ENCODE assay signal across 8 cellular contexts in genomic region chr1:55211909-55212308, GRCh38. TPM values are rescaled to one million over a fixed set of nuclear protein-coding genes. Genes with fewer than 3 reads are reported as not detected.
DNase-seq lines count a peak whose midpoint lies in the region; ATAC-seq, FAIRE-seq and TF ChIP-seq lines count a peak whose summit lies in the region.

No MANE protein-coding gene starts in this region.

- CTCF ChIA-PET in CD8-positive, alpha-beta memory T cell (lab: Charles Lee), result no interaction called here
- CTCF ChIA-PET in PC-9 (lab: Charles Lee), result no interaction called here

- no peaks in the 10 kb centered on the region for H3K36me3 ChIP-seq in CD8-positive, alpha-beta memory T cell (ENCODE audit: insufficient read depth, low read length)
- no peaks in the 10 kb centered on the region; the same call in 1 of the 2 replicates for H3K36me3 ChIP-seq in PC-9 (ENCODE audit: low read depth)
- no peaks in the 10 kb centered on the region for H3K36me3 ChIP-seq in kidney (ENCODE audit: control insufficient read depth in 1 of 2, insufficient read depth in 2 of 2, low read length in 2 of 2)
- H3K36me3 ChIP-seq in mucosa of descending colon (ENCODE audit: low read depth), result no peaks in the 10 kb centered on the region
- no peaks in the 10 kb centered on the region for H3K36me3 ChIP-seq in mesendoderm (ENCODE audit: control insufficient read depth, insufficient read depth, low read length)

- no peak for DNase-seq in CD8-positive, alpha-beta memory T cell
- DNase-seq in PC-9, result no peak
- DNase-seq in kidney, result no peak
- no peak for DNase-seq in mucosa of descending colon
- DNase-seq in stimulated activated CD4-positive, alpha-beta T cell treated with anti-CD3 and anti-CD28 coated beads, Interleukin-2, amount 100 ng/mL, for 48 hours, result no peak
- no peak for DNase-seq in mesendoderm

- peaks cover 32% of the 10 kb centered on the region; the same call in 1 of the 2 replicates for H3F3A ChIP-seq in PC-9 (ENCODE audit: insufficient read depth, low read depth)

- ATAC-seq in GM21515 (IDR thresholded peaks at IDR 0.05; ENCODE audit: unreplicated experiment), result peak; percentile 32
- no peak for ATAC-seq in mucosa of descending colon
- no peak for ATAC-seq in GM19023 (IDR thresholded peaks at IDR 0.05; ENCODE audit: unreplicated experiment)

- peaks cover 9% of the 10 kb centered on the region; the same call in 1 of the 2 replicates for H4K20me1 ChIP-seq in PC-9 (ENCODE audit: insufficient read depth)

- no peak overlapping the region for H3K18ac ChIP-seq in mesendoderm (ENCODE audit: low read length)

- H3K79me2 ChIP-seq in PC-9 (ENCODE audit: low read depth), result peaks cover 96% of the 10 kb centered on the region
- peaks cover 42% of the 10 kb centered on the region for H3K79me2 ChIP-seq in mesendoderm (ENCODE audit: control insufficient read depth, insufficient read depth, low read length)

- POLR2A ChIA-PET in CD8-positive, alpha-beta memory T cell (lab: Charles Lee), result no interaction called here
- POLR2A ChIA-PET in PC-9 (lab: Charles Lee; ENCODE audit: unreplicated experiment), result no interaction called here

- no peaks in the 10 kb centered on the region for H3K9me3 Mint-ChIP-seq in CD8-positive, alpha-beta memory T cell

- no peak overlapping the region for H2BK5ac ChIP-seq in mesendoderm (ENCODE audit: low read length)

- H3K9ac ChIP-seq in kidney (ENCODE audit: low read length in 2 of 2) (peak overlapping the region in 1 of 2 donors; percentile 82), mesendoderm (ENCODE audit: low read length) (no peak overlapping the region)

- BruUV-seq in PC-9 (replicated peaks; lab: Mats Ljungman, UMichigan), result no TSS peak

- TF ChIP-seq CTCF in PC-9 (conservative IDR thresholded peaks at IDR 0.05) (no peak), kidney (IDR thresholded peaks at IDR 0.05; ENCODE audit: borderline replicate concordance, extremely low read depth, insufficient read depth) (no peak), mucosa of descending colon (IDR thresholded peaks at IDR 0.05) (no peak)

- no peak overlapping the region for H4K5ac ChIP-seq in mesendoderm (ENCODE audit: low read length)

- peaks cover 59% of the 10 kb centered on the region for H3K4me1 ChIP-seq in CD8-positive, alpha-beta memory T cell (ENCODE audit: insufficient read depth, low read length)
- H3K4me1 ChIP-seq in PC-9 (replicated peaks; ENCODE audit: insufficient read depth) (peaks cover 51% of the 10 kb centered on the region), kidney (ENCODE audit: control insufficient read depth in 1 of 2, insufficient read depth in 1 of 2, low read depth in 1 of 2, low read length in 2 of 2) (peaks cover 5 to 12% of the 10 kb centered on the region in 2 donors), mucosa of descending colon (ENCODE audit: low read depth) (peaks cover 30% of the 10 kb centered on the region), mesendoderm (ENCODE audit: control insufficient read depth, low read depth, low read length) (peaks cover 3% of the 10 kb centered on the region)

- peak overlapping the region; percentile 89 to 97 (median 93) for H3K4me3 Mint-ChIP-seq in CD8-positive, alpha-beta memory T cell

- H3K9me2 ChIP-seq in PC-9 (ENCODE audit: insufficient read depth), result no peaks in the 10 kb centered on the region

- no peaks in the 10 kb centered on the region for H3K27me3 Mint-ChIP-seq in CD8-positive, alpha-beta memory T cell

- no peak overlapping the region for H3K56ac ChIP-seq in mesendoderm (ENCODE audit: low read length)

- H3K27me3 ChIP-seq in CD8-positive, alpha-beta memory T cell (ENCODE audit: insufficient read depth, low read length, poor library complexity, severe bottlenecking), result no peaks in the 10 kb centered on the region
- H3K27me3 ChIP-seq in PC-9 (ENCODE audit: insufficient read depth, low read depth) (no peaks in the 10 kb centered on the region), mesendoderm (ENCODE audit: insufficient read depth, low read length, poor library complexity) (no peaks in the 10 kb centered on the region)

- H4K8ac ChIP-seq in mesendoderm (ENCODE audit: low read depth, low read length), result no peak overlapping the region

- FAIRE-seq in kidney (lab: Jason Lieb, UNC), result no peak

- no CpG with 5 or more reads among the region's 3 CpGs for WGBS in mesendoderm (ENCODE audit: extremely low coverage, insufficient coverage, low lambda C conversion rate)

- no peak overlapping the region for H3K4ac ChIP-seq in mesendoderm (ENCODE audit: low read depth, low read length)

- no peak overlapping the region for H2BK120ac ChIP-seq in mesendoderm (ENCODE audit: low read depth, low read length)

- no peak overlapping the region for H2AFZ ChIP-seq in PC-9

- H2AK5ac ChIP-seq in mesendoderm (ENCODE audit: low read length), result no peak overlapping the region

- H3K36me3 Mint-ChIP-seq in CD8-positive, alpha-beta memory T cell, result peaks cover 0 to 22% (median 5%) of the 10 kb centered on the region in 3 donors

- H3K4me2 ChIP-seq in PC-9 (peak overlapping the region; percentile 87), mesendoderm (ENCODE audit: low read length) (no peak overlapping the region)

- H3K27ac Mint-ChIP-seq in CD8-positive, alpha-beta memory T cell, result peak overlapping the region; percentile 84 to 97 (median 89)

- peaks cover 3% of the 10 kb centered on the region for H3K79me1 ChIP-seq in mesendoderm (ENCODE audit: low read length)

- no peaks in the 10 kb centered on the region for H3K9me3 ChIP-seq in CD8-positive, alpha-beta memory T cell (ENCODE audit: low read length)
- H3K9me3 ChIP-seq in PC-9 (ENCODE audit: insufficient read depth, low read depth) (no peaks in the 10 kb centered on the region), kidney (ENCODE audit: control insufficient read depth in 1 of 2, low read length in 2 of 2) (no peaks in the 10 kb centered on the region), mucosa of descending colon (no peaks in the 10 kb centered on the region)

- peak overlapping the region; percentile 81 for H3K27ac ChIP-seq in CD8-positive, alpha-beta memory T cell (ENCODE audit: low read depth, low read length)
- H3K27ac ChIP-seq in PC-9 (no peak overlapping the region), kidney (ENCODE audit: low read depth in 2 of 2, low read length in 2 of 2) (peak overlapping the region; percentile 12 to 23), mesendoderm (ENCODE audit: low read depth, low read length) (no peak overlapping the region)

- H2BK15ac ChIP-seq in mesendoderm (replicated peaks; ENCODE audit: low read depth), result no peak overlapping the region

- H3K4me1 Mint-ChIP-seq in CD8-positive, alpha-beta memory T cell, result peaks cover 71 to 85% (median 82%) of the 10 kb centered on the region in 3 donors

- H3K4me3 ChIP-seq in CD8-positive, alpha-beta memory T cell (ENCODE audit: low read length), result peak overlapping the region; percentile 54
- no peak overlapping the region; the same call in 1 of the 2 replicates for H3K4me3 ChIP-seq in PC-9
- H3K4me3 ChIP-seq in kidney (ENCODE audit: low read length in 2 of 2), result peak overlapping the region; percentile 75 to 87
- H3K4me3 ChIP-seq in mucosa of descending colon, result no peak overlapping the region
- no peak overlapping the region for H3K4me3 ChIP-seq in mesendoderm (ENCODE audit: low read length)

- H3K23ac ChIP-seq in mesendoderm (ENCODE audit: low read length), result no peak overlapping the region

- intact Hi-C loops in PC-9 (cut with micrococcal nuclease; ENCODE audit: unreplicated experiment) (loop anchor here (5.0 kb wide), 1 partner anchor 70 kb away; no protein-coding TSS in a partner anchor), kidney (cut with DNase I) (no loop called here), mucosa of descending colon (cut with DNase I, micrococcal nuclease) (no loop called here)

RNA-seq across cellular contexts. Expression of gene USP24, which starts 3.3 kb away (rescaled TPM):
- 10 to 100 TPM; 51.5 to 51.6 TPM for total RNA-seq in CD8-positive, alpha-beta memory T cell
- 7.5 TPM for polyA plus RNA-seq in CD8-positive, alpha-beta memory T cell
- total RNA-seq in PC-9 (2021) (56.3 and 61.0 TPM in 2 replicates), kidney (49.2 TPM), mucosa of descending colon (10 to 100 TPM; 35.5 to 51.1 (median 46.2) TPM)
- polyA plus RNA-seq in kidney (ENCODE audit: insufficient read depth, low read depth, low replicate concordance), result 10.1 TPM
- 15.3 TPM for polyA plus RNA-seq in mesendoderm (2013, experiment 1 of 2)
- 14.4 TPM for polyA plus RNA-seq in mesendoderm (2013, experiment 2 of 2)

Comparison
In these comparisons a context has a peak if more than half of its experiments do, and no peak if none do; other contexts are left out.
1. H3K27ac ChIP-seq: peak in CD8-positive, alpha-beta memory T cell (single experiment) and kidney (2 of 2); none in PC-9 (single experiment) and mesendoderm (single experiment).
2. H3K4me3 ChIP-seq: peak in CD8-positive, alpha-beta memory T cell (single experiment) and kidney (2 of 2); none in PC-9 (single experiment), mucosa of descending colon (single experiment) and mesendoderm (single experiment).